Comparison of ENCODE assay signal across 12 cellular contexts in the genomic region with DNA sequence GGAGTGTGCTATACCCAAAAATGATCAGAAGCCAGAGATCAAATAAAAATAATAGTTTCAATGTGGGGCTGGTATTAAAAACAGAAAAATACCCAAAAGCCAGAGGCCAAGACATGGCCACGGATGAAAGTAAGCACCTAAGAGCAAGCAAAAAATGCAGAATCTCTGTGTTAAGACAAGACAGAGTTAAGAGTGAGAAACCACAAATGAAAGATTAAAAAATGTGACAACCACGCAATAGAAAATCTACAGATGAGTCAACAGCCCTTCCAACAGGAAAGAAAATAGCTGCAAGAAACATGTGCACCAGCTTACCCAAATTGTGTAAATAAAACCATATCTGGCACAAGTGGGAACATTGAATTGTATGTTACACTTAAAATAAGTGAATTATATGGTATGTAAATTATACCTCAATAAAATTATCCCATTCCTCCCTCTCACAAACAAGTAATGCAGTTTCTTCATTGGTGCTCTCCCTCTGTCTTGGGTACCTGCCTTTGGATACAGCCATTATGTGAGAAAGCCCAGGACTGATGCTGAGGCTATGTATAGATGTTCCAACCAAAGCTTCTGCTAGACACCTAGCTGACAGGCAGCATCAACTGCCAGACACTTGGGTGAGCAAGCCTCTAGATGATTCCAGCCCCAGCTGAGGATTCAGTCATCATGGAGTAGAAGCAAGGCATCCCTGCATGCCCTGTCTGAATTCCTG. TPM values are rescaled to one million over a fixed set of nuclear protein-coding genes. Genes with fewer than 3 reads are reported as not detected.
DNase-seq lines count a peak whose midpoint lies in the region; ATAC-seq and TF ChIP-seq lines count a peak whose summit lies in the region.
"Had no signal": no experiment of that assay in that cellular context is flagged by ENCODE, and none has a peak within 500 bp of the region (broad histone marks: within the 10 kb centered on the region; RNA-seq: fewer than 3 reads in every experiment).

No MANE protein-coding gene starts in this region.

- peaks cover 31% of the 10 kb centered on the region for H3K4me1 Mint-ChIP-seq in activated T-cell treated with anti-CD3 and anti-CD28 coated beads, Interleukin-2, amount 50 U/mL, for 24 hours (ENCODE audit: low read depth)

- H3K9me3 ChIP-seq in vagina, result no peaks in the 10 kb centered on the region
- H3K9me3 ChIP-seq: SK-N-SH had no signal

- H3K27ac ChIP-seq in coronary artery, result no peak overlapping the region
- no peak overlapping the region for H3K27ac ChIP-seq in vagina

- H3K36me3 ChIP-seq in vagina, result no peaks in the 10 kb centered on the region

- no peak overlapping the region for H3K4me3 Mint-ChIP-seq in activated T-cell treated with anti-CD3 and anti-CD28 coated beads, Interleukin-2, amount 50 U/mL, for 24 hours
- H3K4me3 Mint-ChIP-seq: HFFc6, type B pancreatic cell had no signal

- H3K4me3 ChIP-seq in coronary artery (no peak overlapping the region), vagina (no peak overlapping the region)

- peak overlapping the region; percentile 12 for H3K27ac Mint-ChIP-seq in activated T-cell treated with anti-CD3 and anti-CD28 coated beads, Interleukin-2, amount 50 U/mL, for 24 hours
- H3K27ac Mint-ChIP-seq: HFFc6, type B pancreatic cell had no signal

- no peak for TF ChIP-seq POLR2A in vagina (IDR thresholded peaks at IDR 0.05)

- no peak for DNase-seq in activated T-cell treated with anti-CD3 and anti-CD28 coated beads, Interleukin-2, amount 50 U/mL, for 24 hours
- DNase-seq in activated T-cell treated with anti-CD3 and anti-CD28 coated beads for 4 hours (no peak), DMS53 treated with DMSO at 0.1 percent for 48 hours (lab: John Stamatoyannopoulos, UW; ENCODE audit: unreplicated experiment) (no peak), coronary artery (ENCODE audit: low spot score) (no peak), vagina (ENCODE audit: extremely low spot score in 2 of 2) (no peak)
- no peak for DNase-seq in stimulated activated naive CD8-positive, alpha-beta T cell treated with anti-CD3 and anti-CD28 coated beads, Interleukin-15, Interleukin-2, amounts not matched to agents 100 U/mL and 50 U/mL, for 24 hours
- DNase-seq: HFFc6, NCI-H69, SK-N-SH had no signal

- intact Hi-C loops in vagina (cut with DNase I), result no loop called here

- TF ChIP-seq CTCF in coronary artery (IDR thresholded peaks at IDR 0.05) (no peak), vagina (IDR thresholded peaks at IDR 0.05) (no peak)

- no peaks in the 10 kb centered on the region for H3K9me3 Mint-ChIP-seq in activated T-cell treated with anti-CD3 and anti-CD28 coated beads, Interleukin-2, amount 50 U/mL, for 24 hours
- H3K9me3 Mint-ChIP-seq: type B pancreatic cell had no signal

- H3K27me3 Mint-ChIP-seq in activated T-cell treated with anti-CD3 and anti-CD28 coated beads, Interleukin-2, amount 50 U/mL, for 24 hours, result no peaks in the 10 kb centered on the region
- H3K27me3 Mint-ChIP-seq: type B pancreatic cell had no signal

- no peaks in the 10 kb centered on the region for H3K36me3 Mint-ChIP-seq in activated T-cell treated with anti-CD3 and anti-CD28 coated beads, Interleukin-2, amount 50 U/mL, for 24 hours (ENCODE audit: low read depth)
- H3K36me3 Mint-ChIP-seq: type B pancreatic cell had no signal

- ATAC-seq in GM21825 (IDR thresholded peaks at IDR 0.05; ENCODE audit: unreplicated experiment) (peak; percentile 62), HG03432 (IDR thresholded peaks at IDR 0.05; ENCODE audit: unreplicated experiment) (peak; percentile 82)
- ATAC-seq in stimulated activated naive CD8-positive, alpha-beta T cell treated with anti-CD3 and anti-CD28 coated beads, Interleukin-15, Interleukin-2, amounts not matched to agents 100 U/mL and 50 U/mL, for 24 hours, result peak; percentile 69

- H3K4me1 ChIP-seq in vagina, result no peaks in the 10 kb centered on the region

- no peaks in the 10 kb centered on the region for H3K27me3 ChIP-seq in vagina

RNA-seq across cellular contexts. Expression of a gene that starts 55.3 kb away (rescaled TPM):
- total RNA-seq in vagina, result 17.7 TPM
